9 cellular contexts compared by ENCODE assay signal in the genomic region with DNA sequence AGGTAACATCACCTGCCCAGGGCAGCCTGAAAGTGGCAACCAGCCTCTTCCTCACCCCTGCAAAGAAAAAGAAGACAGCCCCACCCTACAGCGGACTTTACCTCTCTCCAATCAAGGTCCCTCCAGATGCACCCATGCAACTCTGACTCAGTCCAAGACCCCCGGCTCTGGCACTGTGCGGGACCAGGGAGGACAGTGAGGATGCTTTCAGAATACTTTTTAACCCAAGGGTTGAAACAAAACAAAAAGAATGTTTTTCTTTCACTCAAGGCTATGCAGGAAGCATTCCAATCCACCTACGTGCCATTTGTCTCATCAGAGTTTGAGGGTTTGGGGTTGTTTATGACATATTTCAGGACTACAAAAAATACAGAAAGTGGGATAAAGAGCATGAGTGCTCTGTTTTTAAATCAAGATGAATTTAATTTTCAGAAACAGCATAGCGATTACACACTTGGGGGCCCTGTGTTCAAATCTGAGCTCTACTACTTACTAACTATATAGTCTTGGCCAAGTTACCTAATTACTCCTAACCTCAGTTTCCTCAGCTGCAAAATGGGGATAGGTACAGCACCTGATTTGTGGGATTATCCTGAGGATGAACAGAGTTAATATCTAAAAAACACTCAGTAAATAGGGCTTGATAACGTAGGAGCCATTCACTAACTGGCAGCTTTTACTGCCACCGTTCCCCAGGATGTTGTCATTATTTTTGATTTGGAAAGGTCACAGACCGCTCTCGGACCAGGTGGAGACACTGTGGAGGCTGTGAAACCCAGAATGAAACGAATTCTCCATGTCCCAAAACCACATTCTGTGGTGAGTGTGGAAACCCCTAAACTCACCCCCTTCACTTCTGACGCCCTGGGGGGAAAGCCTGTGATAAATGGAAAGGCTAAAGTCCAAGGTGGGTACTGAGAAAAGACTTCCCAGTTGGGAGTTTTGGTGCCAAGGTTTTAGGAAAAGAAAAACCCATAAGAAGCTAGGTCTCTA. TPM values are rescaled to one million over a fixed set of nuclear protein-coding genes. Genes with fewer than 3 reads are reported as not detected.
DNase-seq lines count a peak whose midpoint lies in the region; ATAC-seq and TF ChIP-seq lines count a peak whose summit lies in the region.
"Had no signal": no experiment of that assay in that cellular context is flagged by ENCODE, and none has a peak within 500 bp of the region (broad histone marks: within the 10 kb centered on the region; RNA-seq: fewer than 3 reads in every experiment).

No MANE protein-coding gene starts in this region.

- H3K27me3 Mint-ChIP-seq in MCF 10A (ENCODE audit: insufficient read depth, unreplicated experiment) = no peaks in the 10 kb centered on the region
- H3K27me3 Mint-ChIP-seq: activated naive CD4-positive, alpha-beta T cell treated with anti-CD3 and anti-CD28 coated beads, Interleukin-2, amount 50 U/mL, for 24 hours had no signal

- intact Hi-C loops in MCF 10A (cut with micrococcal nuclease) = no loop called here

- peak overlapping the region; percentile 10 for H3K9ac ChIP-seq in HUES6 (ENCODE audit: low read length)

- H3K27ac ChIP-seq in HUES6 (ENCODE audit: low read depth, low read length) = peak overlapping the region; percentile 2; the same call in 1 of the 2 replicates
- H3K27ac ChIP-seq in layer of hippocampus (ENCODE audit: low read depth, low read length) = peak overlapping the region; percentile 73
- peak overlapping the region; percentile 95 for H3K27ac ChIP-seq in substantia nigra (ENCODE audit: low read depth, low read length, poor library complexity, severe bottlenecking)

- no TSS peak for BruUV-seq in MCF 10A (replicated peaks; lab: Mats Ljungman, UMichigan)

- POLR2A ChIA-PET in MCF 10A (lab: Yijun Ruan, JAX) = interaction anchor here (1.5 kb wide), 1 partner anchor 19 kb away, joined by 3 read pairs; no protein-coding TSS in a partner anchor

- H3K27me3 ChIP-seq in HUES6 (ENCODE audit: control insufficient read depth, insufficient read depth, low read length) (peaks cover 9% of the 10 kb centered on the region; the same call in 1 of the 2 replicates), layer of hippocampus (ENCODE audit: control insufficient read depth, insufficient read depth, low read length) (no peaks in the 10 kb centered on the region)

- H3K36me3 ChIP-seq in HUES6 (ENCODE audit: control insufficient read depth, insufficient read depth, low read length) = peaks cover 7% of the 10 kb centered on the region; the same call in 1 of the 2 replicates

- no peaks in the 10 kb centered on the region for H3K36me3 Mint-ChIP-seq in MCF 10A (ENCODE audit: insufficient read depth, unreplicated experiment)
- H3K36me3 Mint-ChIP-seq: activated naive CD4-positive, alpha-beta T cell treated with anti-CD3 and anti-CD28 coated beads, Interleukin-2, amount 50 U/mL, for 24 hours had no signal

- peaks cover 47% of the 10 kb centered on the region for H3K4me1 ChIP-seq in HUES6 (ENCODE audit: control insufficient read depth, insufficient read depth, low read length)

- H3K4me1 Mint-ChIP-seq in MCF 10A (ENCODE audit: insufficient read depth, unreplicated experiment) = peaks cover 32% of the 10 kb centered on the region

- no peaks in the 10 kb centered on the region for H3K9me3 ChIP-seq in HUES6 (ENCODE audit: control insufficient read depth, insufficient read depth, low read depth, low read length)

- peak overlapping the region; percentile 64 for H3K27ac Mint-ChIP-seq in MCF 10A (ENCODE audit: low read depth, unreplicated experiment)
- H3K27ac Mint-ChIP-seq: activated naive CD4-positive, alpha-beta T cell treated with anti-CD3 and anti-CD28 coated beads, Interleukin-2, amount 50 U/mL, for 24 hours had no signal

- no peak overlapping the region for H3K4me3 ChIP-seq in HUES6 (ENCODE audit: low read depth, low read length)

- CTCF ChIA-PET in MCF 10A (lab: Yijun Ruan, JAX) = interaction anchor here (0.6 to 1.5 kb wide), 2 partner anchors 30 to 67 kb away, joined by 4 to 5 read pairs; no protein-coding TSS in a partner anchor

- H3K9me3 Mint-ChIP-seq in MCF 10A (ENCODE audit: unreplicated experiment) = no peaks in the 10 kb centered on the region
- H3K9me3 Mint-ChIP-seq: activated naive CD4-positive, alpha-beta T cell treated with anti-CD3 and anti-CD28 coated beads, Interleukin-2, amount 50 U/mL, for 24 hours had no signal

- H3K4me3 Mint-ChIP-seq in MCF 10A (ENCODE audit: unreplicated experiment) = no peak overlapping the region
- H3K4me3 Mint-ChIP-seq: activated naive CD4-positive, alpha-beta T cell treated with anti-CD3 and anti-CD28 coated beads, Interleukin-2, amount 50 U/mL, for 24 hours had no signal

- TF ChIP-seq CTCF in MCF 10A (IDR thresholded peaks at IDR 0.05; ENCODE audit: unreplicated experiment) = no peak

- DNase-seq in MCF 10A (ENCODE audit: unreplicated experiment) (no peak), substantia nigra (lab: John Stamatoyannopoulos, UW) (no peak), superior temporal gyrus (ENCODE audit: extremely low spot score) (no peak)
- DNase-seq: NCI-H446 had no signal

- ATAC-seq in HG03159 (IDR thresholded peaks at IDR 0.05; ENCODE audit: unreplicated experiment) (no peak), HG02571 (IDR thresholded peaks at IDR 0.05; ENCODE audit: unreplicated experiment) (no peak)

RNA-seq across cellular contexts. Expression of gene PLAAT3, which starts 5.6 kb away (rescaled TPM):
- 3.6 and 3.9 TPM in 2 replicates for total RNA-seq in MCF 10A (2022)

RNA-seq across cellular contexts. Expression of gene PLAAT2, which starts 45.5 kb away (rescaled TPM):
- total RNA-seq in MCF 10A (2022) = 0.58 TPM in 1 of 2 replicates, not detected in the other

Comparison
In these comparisons a context has a peak if more than half of its experiments do, and no peak if none do; other contexts are left out.
1. H3K27ac ChIP-seq: peak in every context shown above with its lines; median percentile 95 in substantia nigra; 73 in layer of hippocampus; 2 in HUES6.